ENCODE assay signal across 8 cellular contexts in the genomic region with DNA sequence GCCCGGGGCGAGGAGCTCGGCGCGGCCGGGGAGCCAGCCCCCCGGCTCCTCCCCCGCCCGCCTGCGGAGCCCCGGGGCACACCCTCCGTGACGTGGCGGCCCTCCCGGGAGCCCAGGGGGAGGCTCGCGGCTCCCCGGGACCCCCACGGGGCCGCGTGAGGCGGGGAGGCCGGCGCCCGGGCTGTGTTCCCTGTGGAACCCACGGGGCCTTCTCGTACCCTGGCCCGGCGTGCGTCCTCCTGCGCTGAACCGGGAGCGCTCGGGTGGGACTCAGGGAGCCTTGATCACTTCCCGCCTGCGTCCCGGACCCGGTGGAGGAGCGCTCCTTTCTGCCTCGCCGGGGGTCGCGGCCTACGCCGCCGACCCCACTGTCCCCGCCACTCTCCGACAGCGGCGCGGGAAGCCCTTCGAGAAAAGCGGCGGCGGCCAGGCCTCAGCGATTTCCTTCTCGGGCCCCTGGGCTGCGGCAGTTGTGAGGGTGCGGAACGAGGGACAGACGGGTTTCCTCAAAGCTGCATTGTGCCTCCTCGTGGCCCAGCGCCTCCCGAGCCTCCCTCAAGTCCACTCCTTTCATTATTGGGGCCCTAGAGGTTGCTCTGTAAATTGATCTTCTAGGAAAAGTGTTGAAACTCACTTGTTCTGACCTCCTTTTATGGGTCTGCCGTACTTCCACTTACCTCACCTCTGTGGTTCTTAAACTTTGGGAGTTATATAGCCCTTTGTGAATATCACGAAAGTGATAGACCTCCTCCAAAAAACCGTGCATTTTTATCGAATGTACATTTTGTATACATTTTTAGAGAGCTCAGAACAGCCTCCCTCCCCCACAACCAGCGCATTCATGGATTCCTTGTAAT. TPM values are rescaled to one million over a fixed set of nuclear protein-coding genes. Genes with fewer than 3 reads are reported as not detected.
A peak's percentile ranks its signal among the peaks of the same experiment; 100 is the strongest.
DNase-seq lines count a peak whose midpoint lies in the region; ATAC-seq and TF ChIP-seq lines count a peak whose summit lies in the region.

No MANE protein-coding gene starts in this region.

- H3K4me1 ChIP-seq in BE2C, result peaks cover 7% of the 10 kb centered on the region

- ATAC-seq in GM18909 (IDR thresholded peaks at IDR 0.05; ENCODE audit: poor library complexity, unreplicated experiment), result peak; percentile 78
- peak; percentile 73 for ATAC-seq in HG03139 (IDR thresholded peaks at IDR 0.05; ENCODE audit: unreplicated experiment)
- ATAC-seq in memory B cell (ENCODE audit: low read depth), result peak; percentile 81

- H3K4me3 Mint-ChIP-seq in memory B cell, result peak overlapping the region; percentile 90

- peaks cover 22% of the 10 kb centered on the region for H3K4me1 Mint-ChIP-seq in memory B cell

- DNase-seq in BE2C, result peak; percentile 81
- peak; percentile 53 for DNase-seq in NCI-H446 treated with DMSO at 0.1 percent for 48 hours (lab: John Stamatoyannopoulos, UW)
- peak; percentile 53 for DNase-seq in activated CD4-positive, alpha-beta T cell treated with anti-CD3 and anti-CD28 coated beads, Interleukin-2, amount 50 U/mL, for 1 hour
- DNase-seq in effector CD4-positive, alpha-beta T cell, result peak; percentile 70
- DNase-seq in memory B cell (ENCODE audit: low spot score in 2 of 2), result peak in 1 of 2 donors; percentile 82
- peak; percentile 62 for DNase-seq in stimulated activated CD8-positive, alpha-beta memory T cell treated with anti-CD3 and anti-CD28 coated beads, Interleukin-12 subunit alpha, Interleukin-12 subunit beta, amount 100 ng/mL, for 1 hour (ENCODE audit: low read depth)

- H3K27me3 Mint-ChIP-seq in memory B cell, result no peaks in the 10 kb centered on the region

- no peaks in the 10 kb centered on the region for H3K9me3 ChIP-seq in BE2C

- no peaks in the 10 kb centered on the region for H3K9me3 Mint-ChIP-seq in memory B cell

- peak overlapping the region; percentile 79 for H3K4me3 ChIP-seq in BE2C (ENCODE audit: low read depth, low read length)

- H3K36me3 ChIP-seq in BE2C, result peaks cover 26% of the 10 kb centered on the region

- peaks cover 1% of the 10 kb centered on the region for H3K36me3 Mint-ChIP-seq in memory B cell

- no peaks in the 10 kb centered on the region for H3K27me3 ChIP-seq in BE2C

- peak; percentile 56 for TF ChIP-seq CTCF in BE2C (IDR thresholded peaks at IDR 0.05; ENCODE audit: low read depth, low read length)

- peak overlapping the region; percentile 94 for H3K27ac Mint-ChIP-seq in memory B cell

RNA-seq across cellular contexts. Expression of a gene that starts 0.6 kb away (rescaled TPM):
- polyA plus RNA-seq in BE2C (2012; ENCODE audit: insufficient read depth, insufficient read length, low read depth), result 86.0 TPM

RNA-seq across cellular contexts. Expression of a gene that starts 19.6 kb away (rescaled TPM):
- 56.1 TPM for polyA plus RNA-seq in BE2C (2012; ENCODE audit: insufficient read depth, insufficient read length, low read depth)

RNA-seq across cellular contexts. Expression of a gene that starts 19.6 kb away (rescaled TPM):
- 4.2 TPM for polyA plus RNA-seq in BE2C (2012; ENCODE audit: insufficient read depth, insufficient read length, low read depth)
